ENCODE assay signal across 26 cellular contexts in the genomic region with DNA sequence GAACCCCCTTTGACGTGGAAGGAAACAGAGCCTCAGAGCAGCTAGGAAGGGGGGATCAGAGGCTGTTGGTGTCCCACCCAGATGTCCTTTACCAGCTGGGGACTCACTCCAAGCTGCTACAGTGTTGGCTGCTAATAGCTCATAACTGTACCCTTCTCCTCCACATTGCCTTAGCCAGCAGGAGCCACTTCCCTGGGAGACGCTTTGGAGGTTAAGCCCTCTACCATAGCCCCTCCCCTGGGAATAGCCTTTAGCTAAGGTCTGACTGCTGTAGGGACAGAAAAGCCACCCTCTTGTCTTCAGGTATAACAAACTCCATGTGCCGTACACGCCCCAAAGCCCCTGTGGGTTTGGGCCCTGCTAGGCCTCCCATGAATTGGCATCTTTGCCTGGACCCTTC.
DNase-seq lines count a peak whose midpoint lies in the region; ATAC-seq and TF ChIP-seq lines count a peak whose summit lies in the region.
"Had no signal": no experiment of that assay in that cellular context is flagged by ENCODE, and none has a peak within 500 bp of the region (broad histone marks: within the 10 kb centered on the region; RNA-seq: fewer than 3 reads in every experiment).

No MANE protein-coding gene starts in this region.

- no peaks in the 10 kb centered on the region for H3K4me1 Mint-ChIP-seq in activated naive CD8-positive, alpha-beta T cell treated with anti-CD3 and anti-CD28 coated beads for 36 hours
- H3K4me1 Mint-ChIP-seq: activated naive CD4-positive, alpha-beta T cell treated with anti-CD3 and anti-CD28 coated beads, Interleukin-2, amount 10 ng/mL, durations not matched to agents 7 days and 5 days had no signal

- no peaks in the 10 kb centered on the region for H3K9me3 Mint-ChIP-seq in activated naive CD8-positive, alpha-beta T cell treated with anti-CD3 and anti-CD28 coated beads for 36 hours
- H3K9me3 Mint-ChIP-seq: activated naive CD4-positive, alpha-beta T cell treated with anti-CD3 and anti-CD28 coated beads, Interleukin-2, amount 10 ng/mL, durations not matched to agents 7 days and 5 days; nephron progenitor cell had no signal

- WGBS in smooth muscle cell (ENCODE audit: low lambda C conversion rate): 74% methylated on average over 4 of the region's 4 CpGs

- H3K9ac ChIP-seq in smooth muscle cell (ENCODE audit: low read depth): no peak overlapping the region

- H3K27ac Mint-ChIP-seq in activated naive CD8-positive, alpha-beta T cell treated with anti-CD3 and anti-CD28 coated beads for 36 hours: no peak overlapping the region
- H3K27ac Mint-ChIP-seq: activated naive CD4-positive, alpha-beta T cell treated with anti-CD3 and anti-CD28 coated beads, Interleukin-2, amount 10 ng/mL, durations not matched to agents 7 days and 5 days; nephron progenitor cell had no signal

- no peak overlapping the region for H3K4me3 Mint-ChIP-seq in activated naive CD8-positive, alpha-beta T cell treated with anti-CD3 and anti-CD28 coated beads for 36 hours
- H3K4me3 Mint-ChIP-seq: activated naive CD4-positive, alpha-beta T cell treated with anti-CD3 and anti-CD28 coated beads, Interleukin-2, amount 10 ng/mL, durations not matched to agents 7 days and 5 days; nephron progenitor cell had no signal

- H3K4me1 ChIP-seq in smooth muscle cell (ENCODE audit: low read depth) (peaks cover 30% of the 10 kb centered on the region), upper lobe of right lung (no peaks in the 10 kb centered on the region)
- H3K4me1 ChIP-seq: BE2C, gastroesophageal sphincter had no signal

- ATAC-seq in upper lobe of right lung: no peak
- ATAC-seq: gastroesophageal sphincter had no signal

- H3K27ac ChIP-seq in smooth muscle cell (ENCODE audit: low read depth): peak overlapping the region; percentile 55
- no peak overlapping the region for H3K27ac ChIP-seq in upper lobe of right lung
- H3K27ac ChIP-seq: gastroesophageal sphincter, HL-60, spleen, stomach had no signal

- intact Hi-C loops in upper lobe of right lung (cut with DNase I): no loop called here

- H3K4me3 ChIP-seq in smooth muscle cell: no peak overlapping the region
- no peak overlapping the region for H3K4me3 ChIP-seq in upper lobe of right lung
- H3K4me3 ChIP-seq: gastroesophageal sphincter, spleen, stomach had no signal

- DNase-seq in NCI-H2171 treated with DMSO at 0.1 percent for 48 hours (lab: John Stamatoyannopoulos, UW) (peak; percentile 37), NCI-H2171 (lab: John Stamatoyannopoulos, UW) (no peak), NCI-H69 (lab: John Stamatoyannopoulos, UW) (peak; percentile 40), iPS-NIHi7 (ENCODE audit: extremely low spot score) (peak; percentile 3), smooth muscle cell (lab: John Stamatoyannopoulos, UW; ENCODE audit: unreplicated experiment) (no peak), upper lobe of right lung (no peak)
- no peak for DNase-seq in activated naive CD4-positive, alpha-beta T cell treated with Interleukin-2 at 50 U/mL for 16 hours
- no peak for DNase-seq in activated naive CD8-positive, alpha-beta T cell treated with anti-CD3 and anti-CD28 coated beads for 36 hours
- DNase-seq: activated CD4-positive, alpha-beta T cell treated with anti-CD3 and anti-CD28 coated beads for 48 hours; activated naive CD4-positive, alpha-beta T cell treated with anti-CD3 and anti-CD28 coated beads, Interleukin-2, amount 10 ng/mL, durations not matched to agents 7 days and 5 days; aorta; BE2C; cerebellar nuclear complex; COR-L47; effector CD8-positive, alpha-beta T cell; IMR-90; kidney; NCI-H1105 treated with DMSO at 0.1 percent for 48 hours; NCI-H510A treated with DMSO at 0.1 percent for 48 hours; Right ventricle myocardium superior; spleen; stimulated activated CD4-positive, alpha-beta T cell treated with anti-CD3 and anti-CD28 coated beads, Interleukin-4, amount 100 ng/mL, for 24 hours; stomach had no signal

- no peaks in the 10 kb centered on the region for H3K79me2 ChIP-seq in smooth muscle cell (ENCODE audit: low read depth)

- no peak for TF ChIP-seq CTCF in smooth muscle cell (IDR thresholded peaks at IDR 0.05; ENCODE audit: borderline replicate concordance, insufficient read depth, poor library complexity, severe bottlenecking)
- TF ChIP-seq CTCF in upper lobe of right lung (IDR thresholded peaks at IDR 0.05): no peak

- no peak overlapping the region for H3K4me2 ChIP-seq in smooth muscle cell

- H3K36me3 Mint-ChIP-seq in activated naive CD8-positive, alpha-beta T cell treated with anti-CD3 and anti-CD28 coated beads for 36 hours: no peaks in the 10 kb centered on the region
- H3K36me3 Mint-ChIP-seq: activated naive CD4-positive, alpha-beta T cell treated with anti-CD3 and anti-CD28 coated beads, Interleukin-2, amount 10 ng/mL, durations not matched to agents 7 days and 5 days had no signal

- H3K9me3 ChIP-seq in smooth muscle cell (replicated peaks; ENCODE audit: low read depth): no peaks in the 10 kb centered on the region
- H3K9me3 ChIP-seq in upper lobe of right lung: no peaks in the 10 kb centered on the region
- H3K9me3 ChIP-seq: BE2C, gastroesophageal sphincter, spleen, stomach had no signal

- H3K27me3 ChIP-seq in smooth muscle cell (ENCODE audit: low read depth) (no peaks in the 10 kb centered on the region), upper lobe of right lung (no peaks in the 10 kb centered on the region)
- H3K27me3 ChIP-seq: BE2C, spleen had no signal

- no peak overlapping the region for H2AFZ ChIP-seq in smooth muscle cell (ENCODE audit: low read depth)

- no peaks in the 10 kb centered on the region for H3F3A ChIP-seq in smooth muscle cell (ENCODE audit: low read depth)

- no peaks in the 10 kb centered on the region for H3K36me3 ChIP-seq in smooth muscle cell (ENCODE audit: low read depth)
- no peaks in the 10 kb centered on the region for H3K36me3 ChIP-seq in upper lobe of right lung
- H3K36me3 ChIP-seq: BE2C, gastroesophageal sphincter, spleen, stomach had no signal

- H4K20me1 ChIP-seq in smooth muscle cell (ENCODE audit: low read depth): no peaks in the 10 kb centered on the region

- no peaks in the 10 kb centered on the region for H3K27me3 Mint-ChIP-seq in activated naive CD8-positive, alpha-beta T cell treated with anti-CD3 and anti-CD28 coated beads for 36 hours

Comparison
In these comparisons a context has a peak if more than half of its experiments do, and no peak if none do; other contexts are left out.
1. DNase-seq: peak in NCI-H2171 treated with DMSO at 0.1 percent for 48 hours (single experiment), NCI-H69 (single experiment) and iPS-NIHi7 (single experiment); none in NCI-H2171 (single experiment), smooth muscle cell (single experiment), activated naive CD4-positive, alpha-beta T cell treated with Interleukin-2 at 50 U/mL for 16 hours (single experiment), upper lobe of right lung (single experiment) and activated naive CD8-positive, alpha-beta T cell treated with anti-CD3 and anti-CD28 coated beads for 36 hours (single experiment).